ENCODE assay signal across 10 cellular contexts in genomic region chr1:35029756-35030155, GRCh38. TPM values are rescaled to one million over a fixed set of nuclear protein-coding genes. Genes with fewer than 3 reads are reported as not detected.
DNase-seq lines count a peak whose midpoint lies in the region; ATAC-seq and TF ChIP-seq lines count a peak whose summit lies in the region.
"Had no signal": no experiment of that assay in that cellular context is flagged by ENCODE, and none has a peak within 500 bp of the region (broad histone marks: within the 10 kb centered on the region; RNA-seq: fewer than 3 reads in every experiment).

No MANE protein-coding gene starts in this region.

- no peaks in the 10 kb centered on the region; the same call in 1 of the 2 replicates for H3K9me1 ChIP-seq in IMR-90 (ENCODE audit: insufficient read depth, low read length)

- no peak overlapping the region for H3K4ac ChIP-seq in IMR-90 (ENCODE audit: low read depth, low read length)

- H3K56ac ChIP-seq in IMR-90 (ENCODE audit: extremely low read depth, insufficient read depth, low read length): no peak overlapping the region

- no peaks in the 10 kb centered on the region for H3K27me3 Mint-ChIP-seq in CD4-positive, alpha-beta memory T cell
- no peaks in the 10 kb centered on the region for H3K27me3 Mint-ChIP-seq in natural killer cell treated with Interleukin-12 subunit alpha and Interleukin-12 subunit beta and Interleukin-15 and Interleukin-18, amount 100 ng/mL, for 72 hours

- H3K27ac ChIP-seq in CD4-positive, alpha-beta memory T cell (ENCODE audit: low read depth, low read length): no peak overlapping the region
- no peak overlapping the region for H3K27ac ChIP-seq in IMR-90 (ENCODE audit: insufficient read depth, low read length)
- H3K27ac ChIP-seq in mammary epithelial cell (ENCODE audit: insufficient read depth, low read depth, low read length): no peak overlapping the region

- peak overlapping the region; percentile 72 to 100 (median 98) for H3K4me3 Mint-ChIP-seq in CD4-positive, alpha-beta memory T cell
- H3K4me3 Mint-ChIP-seq in natural killer cell treated with Interleukin-12 subunit alpha and Interleukin-12 subunit beta and Interleukin-15 and Interleukin-18, amount 100 ng/mL, for 72 hours: peak overlapping the region; percentile 95

- H4K91ac ChIP-seq in IMR-90 (ENCODE audit: insufficient read depth, low read depth, low read length): no peak overlapping the region

- H2AFZ ChIP-seq in IMR-90 (replicated peaks; ENCODE audit: low read length, poor library complexity) (no peak overlapping the region), mammary epithelial cell (ENCODE audit: low read depth, low read length) (no peak overlapping the region)

- H4K5ac ChIP-seq in IMR-90 (ENCODE audit: low read depth, low read length): no peak overlapping the region

- intact Hi-C loops in CD4-positive, alpha-beta memory T cell (cut with micrococcal nuclease): loop anchor here (2.0 to 5.0 kb wide), 6 partner anchors 45 to 239 kb away; partner anchors contain the start of genes SFPQ, TMEM35B, ZMYM1 and ZMYM4
- intact Hi-C loops in IMR-90 (cut with micrococcal nuclease) (loop anchor here (2.0 to 5.0 kb wide), 2 partner anchors 49 to 148 kb away; partner anchors contain the start of gene ZMYM1), mammary epithelial cell (cut with micrococcal nuclease) (loop anchor here (2.0 kb wide), 1 partner anchor 151 kb away; no protein-coding TSS in a partner anchor)

- H3K9ac ChIP-seq in IMR-90 (ENCODE audit: low read depth, low read length) (no peak overlapping the region), mammary epithelial cell (ENCODE audit: insufficient read depth, low read length) (no peak overlapping the region)

- peaks cover 48% of the 10 kb centered on the region for H3K79me2 ChIP-seq in mammary epithelial cell (ENCODE audit: insufficient read depth, low read length)

- H4K20me1 ChIP-seq in IMR-90 (ENCODE audit: insufficient read depth, low read length) (peaks cover 4% of the 10 kb centered on the region), mammary epithelial cell (ENCODE audit: insufficient read depth, low read length) (no peaks in the 10 kb centered on the region)

- no peak overlapping the region for H2AK9ac ChIP-seq in IMR-90 (replicated peaks; ENCODE audit: low read depth, low read length, poor library complexity)

- no peak overlapping the region for H3K4me3 ChIP-seq in CD4-positive, alpha-beta memory T cell (ENCODE audit: low read length in 2 of 2)
- H3K4me3 ChIP-seq in IMR-90 (ENCODE audit: insufficient read depth, low read depth, low read length) (no peak overlapping the region), mammary epithelial cell (replicated peaks in 1 of 3; ENCODE audit: insufficient read depth in 1 of 3, low read depth in 2 of 3, low read length in 3 of 3) (peak overlapping the region in 2 of 3 experiments; percentile 6 to 82)

- no peak for TF ChIP-seq CTCF in IMR-90 (conservative IDR thresholded peaks at IDR 0.05; ENCODE audit: low read depth, low read length)
- no peak for TF ChIP-seq CTCF in mammary epithelial cell (conservative IDR thresholded peaks at IDR 0.05 in 1 of 2, IDR thresholded peaks at IDR 0.05 in 1 of 2; ENCODE audit: extremely low read depth in 1 of 2, insufficient read depth in 1 of 2, low read depth in 1 of 2, low read length in 2 of 2)

- H3K4me1 Mint-ChIP-seq in CD4-positive, alpha-beta memory T cell: peaks cover 32 to 56% (median 46%) of the 10 kb centered on the region in 4 donors
- peaks cover 25 to 28% of the 10 kb centered on the region in 2 donors for H3K4me1 Mint-ChIP-seq in natural killer cell treated with Interleukin-12 subunit alpha and Interleukin-12 subunit beta and Interleukin-15 and Interleukin-18, amount 100 ng/mL, for 72 hours (ENCODE audit: low read depth in 2 of 2)

- peaks cover 21 to 31% of the 10 kb centered on the region in 2 donors for H3K36me3 Mint-ChIP-seq in CD4-positive, alpha-beta memory T cell
- peaks cover 22% of the 10 kb centered on the region for H3K36me3 Mint-ChIP-seq in natural killer cell treated with Interleukin-12 subunit alpha and Interleukin-12 subunit beta and Interleukin-15 and Interleukin-18, amount 100 ng/mL, for 72 hours

- POLR2A ChIA-PET in CD4-positive, alpha-beta memory T cell (lab: Charles Lee; ENCODE audit: partially characterized antibody): interaction anchor here (0.7 to 3.4 kb wide), 4 partner anchors 10 to 50 kb away, joined by 4 to 33 read pairs (median 10); partner anchors contain the start of genes TMEM35B and ZMYM1
- POLR2A ChIA-PET in IMR-90 (lab: Charles Lee; ENCODE audit: unreplicated experiment): no interaction called here

- no peak for DNase-seq in CD4-positive, alpha-beta memory T cell
- DNase-seq in IMR-90 (no peak), mammary epithelial cell (no peak), NCI-H146 (lab: John Stamatoyannopoulos, UW) (no peak), DMS114 treated with DMSO at 0.1 percent for 48 hours (lab: John Stamatoyannopoulos, UW; ENCODE audit: unreplicated experiment) (no peak)
- no peak for DNase-seq in natural killer cell treated with Interleukin-12 subunit alpha and Interleukin-12 subunit beta and Interleukin-15 and Interleukin-18, amount 100 ng/mL, for 72 hours (ENCODE audit: low spot score)
- DNase-seq in activated CD4-positive, CD25-positive, alpha-beta regulatory T cell treated with anti-CD3 and anti-CD28 coated beads, Interleukin-2, amount 50 U/mL, for 72 hours: no peak
- DNase-seq: NCI-H1092 treated with DMSO at 0.1 percent for 48 hours had no signal

- H2BK120ac ChIP-seq in IMR-90 (ENCODE audit: low read depth, low read length): no peak overlapping the region

- BruUV-seq in IMR-90 (replicated peaks; lab: Mats Ljungman, UMichigan) (no TSS peak), mammary epithelial cell (replicated peaks; lab: Mats Ljungman, UMichigan) (no TSS peak)

- in situ Hi-C loops in IMR-90 (cut with MboI; ENCODE audit: low sequenced_read_pairs): no loop called here
- in situ Hi-C loops in mammary epithelial cell (cut with MboI; ENCODE audit: low sequenced_read_pairs in 2 of 2): no loop called here

- ATAC-seq in IMR-90 (ENCODE audit: low read depth): no peak
- no peak for ATAC-seq in natural killer cell treated with Interleukin-12 subunit alpha and Interleukin-12 subunit beta and Interleukin-15 and Interleukin-18, amount 100 ng/mL, for 72 hours
- no peak for ATAC-seq in HG03280 (IDR thresholded peaks at IDR 0.05; ENCODE audit: unreplicated experiment)
- ATAC-seq: Panc1 had no signal

- H3K4me2 ChIP-seq in IMR-90 (ENCODE audit: low read depth, low read length): peak overlapping the region; percentile 74; the same call in 1 of the 2 replicates
- H3K4me2 ChIP-seq in mammary epithelial cell (ENCODE audit: insufficient read depth, low read depth, low read length): peak overlapping the region; percentile 92

- H3K9me3 ChIP-seq in CD4-positive, alpha-beta memory T cell (ENCODE audit: control insufficient read depth in 1 of 2, low read length in 2 of 2): no peaks in the 10 kb centered on the region
- no peaks in the 10 kb centered on the region for H3K9me3 ChIP-seq in IMR-90 (ENCODE audit: control insufficient read depth, insufficient read depth, low read length)
- H3K9me3 ChIP-seq in mammary epithelial cell (replicated peaks; ENCODE audit: insufficient read depth, low read length): no peaks in the 10 kb centered on the region

- peaks cover 37% of the 10 kb centered on the region for H3K4me1 ChIP-seq in CD4-positive, alpha-beta memory T cell (ENCODE audit: insufficient read depth, low read length)
- H3K4me1 ChIP-seq in IMR-90 (ENCODE audit: control insufficient read depth, insufficient read depth, low read length) (peaks cover 4% of the 10 kb centered on the region), mammary epithelial cell (ENCODE audit: insufficient read depth, low read length) (peaks cover 9% of the 10 kb centered on the region)

- H3K36me3 ChIP-seq in CD4-positive, alpha-beta memory T cell (ENCODE audit: insufficient read depth, low read length): peaks cover 3% of the 10 kb centered on the region
- peaks cover 4% of the 10 kb centered on the region for H3K36me3 ChIP-seq in IMR-90 (ENCODE audit: control insufficient read depth, insufficient read depth, low read length)
- H3K36me3 ChIP-seq in mammary epithelial cell (ENCODE audit: insufficient read depth, low read length): no peaks in the 10 kb centered on the region

- H3K27ac Mint-ChIP-seq in CD4-positive, alpha-beta memory T cell: peak overlapping the region in 3 of 7 donors; percentile 58 to 93 (median 79)
- H3K27ac Mint-ChIP-seq in natural killer cell treated with Interleukin-12 subunit alpha and Interleukin-12 subunit beta and Interleukin-15 and Interleukin-18, amount 100 ng/mL, for 72 hours: peak overlapping the region; percentile 86 to 87

- peaks cover 16 to 22% of the 10 kb centered on the region in 2 experiments for H3K79me1 ChIP-seq in IMR-90 (ENCODE audit: low read depth in 1 of 2, low read length in 2 of 2)

- no peaks in the 10 kb centered on the region for H3K27me3 ChIP-seq in CD4-positive, alpha-beta memory T cell (ENCODE audit: insufficient read depth, low read length)
- no peaks in the 10 kb centered on the region for H3K27me3 ChIP-seq in IMR-90 (ENCODE audit: control insufficient read depth, insufficient read depth, low read length)
- no peaks in the 10 kb centered on the region for H3K27me3 ChIP-seq in mammary epithelial cell (ENCODE audit: insufficient read depth, low read length)

- no peak overlapping the region for H2BK5ac ChIP-seq in IMR-90 (ENCODE audit: low read depth, low read length, poor library complexity, severe bottlenecking)

- H2BK20ac ChIP-seq in IMR-90 (ENCODE audit: low read depth, low read length): no peak overlapping the region

- H3K9me3 Mint-ChIP-seq in CD4-positive, alpha-beta memory T cell: peaks cover 0 to 9% (median 3%) of the 10 kb centered on the region in 8 donors
- H3K9me3 Mint-ChIP-seq in natural killer cell treated with Interleukin-12 subunit alpha and Interleukin-12 subunit beta and Interleukin-15 and Interleukin-18, amount 100 ng/mL, for 72 hours: no peaks in the 10 kb centered on the region

- TF ChIP-seq POLR2A in IMR-90 (IDR thresholded peaks at IDR 0.05; ENCODE audit: low read depth, low read length): no peak

- no peak for TF ChIP-seq RAD21 in IMR-90 (IDR thresholded peaks at IDR 0.05; ENCODE audit: low read length)

- H3K18ac ChIP-seq in IMR-90 (ENCODE audit: low read depth, low read length): no peak overlapping the region

- H2AK5ac ChIP-seq in IMR-90 (ENCODE audit: low read depth, low read length): no peak overlapping the region

- H3K14ac ChIP-seq in IMR-90 (replicated peaks; ENCODE audit: low read depth, low read length): no peak overlapping the region

- no peak overlapping the region for H3K23ac ChIP-seq in IMR-90 (ENCODE audit: low read depth, low read length)

- H2BK15ac ChIP-seq in IMR-90 (ENCODE audit: low read depth, low read length): no peak overlapping the region

- no peak overlapping the region for H4K8ac ChIP-seq in IMR-90 (ENCODE audit: low read depth in 2 of 2, low read length in 2 of 2)

- CTCF ChIA-PET in CD4-positive, alpha-beta memory T cell (lab: Charles Lee; ENCODE audit: partially characterized antibody): interaction anchor here (1.0 to 1.5 kb wide), 4 partner anchors 49 to 535 kb away, joined by 3 read pairs; partner anchors contain the start of gene SMIM12
- CTCF ChIA-PET in IMR-90 (lab: Yijun Ruan, JAX) (no interaction called here), mammary epithelial cell (lab: Charles Lee; ENCODE audit: low non-redundant PET) (no interaction called here)

- dilution Hi-C loops in IMR-90 (cut with HindIII; ENCODE audit: low sequenced_read_pairs, unreplicated experiment): no loop called here
- dilution Hi-C loops in mammary epithelial cell (cut with HindIII; ENCODE audit: low sequenced_read_pairs): no loop called here

RNA-seq across cellular contexts. Expression of gene ZMYM6, which starts 2.0 kb away (rescaled TPM):
- total RNA-seq in CD4-positive, alpha-beta memory T cell: 10 to 100 TPM; 42.9 to 45.8 TPM
- polyA plus RNA-seq in CD4-positive, alpha-beta memory T cell: 1 to 10 TPM; 7.5 to 8.2 TPM
- total RNA-seq in IMR-90 (2012; rRNA removed) (5.7 and 9.7 TPM in 2 replicates), mammary epithelial cell (10 to 100 TPM; 22.1 to 35.7 TPM)
- polyA plus RNA-seq in IMR-90 (2012; rRNA removed) (7.2 and 7.7 TPM in 2 replicates), mammary epithelial cell (4.7 TPM)
- 0.54 and 0.76 TPM in 2 replicates for polyA plus RNA-seq in IMR-90 (2012; cell fraction: cytosol; rRNA removed)
- polyA plus RNA-seq in IMR-90 (2012; cell fraction: nucleus; rRNA removed; ENCODE audit: low replicate concordance): 10.2 and 30.9 TPM in 2 replicates
- polyA minus RNA-seq in mammary epithelial cell: 27.6 TPM
- total RNA-seq in natural killer cell treated with Interleukin-12 subunit alpha and Interleukin-12 subunit beta and Interleukin-15 and Interleukin-18, amount 100 ng/mL, for 72 hours: 10 to 100 TPM; 27.2 TPM

RNA-seq across cellular contexts. Expression of gene TMEM35B, which starts 44.6 kb away (rescaled TPM):
- 10 to 100 TPM; 51.7 to 54.2 TPM for total RNA-seq in CD4-positive, alpha-beta memory T cell
- polyA plus RNA-seq in CD4-positive, alpha-beta memory T cell: 100 to 1,000 TPM; 225 to 291 TPM
- total RNA-seq in IMR-90 (2012; rRNA removed) (19.7 and 20.0 TPM in 2 replicates), mammary epithelial cell (10 to 100 TPM; 11.8 to 20.6 TPM)
- polyA plus RNA-seq in IMR-90 (2012; rRNA removed) (20.4 and 22.4 TPM in 2 replicates), mammary epithelial cell (32.1 TPM)
- polyA plus RNA-seq in IMR-90 (2012; cell fraction: cytosol; rRNA removed): 25.5 and 34.7 TPM in 2 replicates
- polyA plus RNA-seq in IMR-90 (2012; cell fraction: nucleus; rRNA removed; ENCODE audit: low replicate concordance): 7.4 and 8.0 TPM in 2 replicates
- not detected for polyA minus RNA-seq in mammary epithelial cell
- total RNA-seq in natural killer cell treated with Interleukin-12 subunit alpha and Interleukin-12 subunit beta and Interleukin-15 and Interleukin-18, amount 100 ng/mL, for 72 hours: 10 to 100 TPM; 14.3 to 20.3 TPM

RNA-seq across cellular contexts. Expression of gene ZMYM1, which starts 49.4 kb away (rescaled TPM):
- 10 to 100 TPM; 24.6 to 25.9 TPM for total RNA-seq in CD4-positive, alpha-beta memory T cell
- polyA plus RNA-seq in CD4-positive, alpha-beta memory T cell: 10 to 100 TPM; 10.0 to 13.3 TPM
- total RNA-seq in IMR-90 (2012; rRNA removed): 26.1 and 33.9 TPM in 2 replicates
- polyA plus RNA-seq in IMR-90 (2012; rRNA removed): 5.7 and 7.2 TPM in 2 replicates
- polyA plus RNA-seq in IMR-90 (2012; cell fraction: cytosol; rRNA removed): 1.1 and 1.2 TPM in 2 replicates
- polyA plus RNA-seq in IMR-90 (2012; cell fraction: nucleus; rRNA removed; ENCODE audit: low replicate concordance): 2.5 and 14.2 TPM in 2 replicates
- 10 to 100 TPM; 20.6 to 38.5 TPM for total RNA-seq in mammary epithelial cell
- polyA plus RNA-seq in mammary epithelial cell: 10.2 TPM
- polyA minus RNA-seq in mammary epithelial cell: 47.1 TPM
- 1 to 10 TPM; 7.6 to 10.0 TPM for total RNA-seq in natural killer cell treated with Interleukin-12 subunit alpha and Interleukin-12 subunit beta and Interleukin-15 and Interleukin-18, amount 100 ng/mL, for 72 hours

Comparison
In these comparisons a context has a peak if more than half of its experiments do, and no peak if none do; other contexts are left out.
1. H3K4me3 ChIP-seq: peak in mammary epithelial cell (2 of 3); none in CD4-positive, alpha-beta memory T cell (0 of 2) and IMR-90 (single experiment).